8 cellular contexts compared by ENCODE assay signal in the genomic region with DNA sequence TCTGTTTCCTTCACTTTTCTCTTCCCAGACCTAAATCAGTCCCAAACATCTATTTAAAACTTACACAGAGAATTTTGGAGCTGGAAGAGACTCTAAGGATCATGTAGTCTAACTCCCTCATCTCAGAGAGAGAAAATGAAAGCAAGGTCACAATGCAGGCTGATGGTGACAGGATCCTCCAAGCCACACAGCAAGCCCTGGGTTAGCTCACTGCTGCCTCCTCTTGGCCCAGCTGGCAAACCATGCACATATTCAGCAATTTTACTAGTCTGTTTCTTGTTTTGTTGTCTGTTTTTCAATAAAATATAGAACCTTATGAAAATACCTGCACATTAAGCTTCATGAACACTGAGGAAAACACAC. TPM values are rescaled to one million over a fixed set of nuclear protein-coding genes. Genes with fewer than 3 reads are reported as not detected.
DNase-seq lines count a peak whose midpoint lies in the region; ATAC-seq and TF ChIP-seq lines count a peak whose summit lies in the region.

No MANE protein-coding gene starts in this region.

- H3K27me3 Mint-ChIP-seq in CD4-positive, alpha-beta T cell: no peaks in the 10 kb centered on the region
- H3K27me3 Mint-ChIP-seq in chondrocyte (ENCODE audit: low read depth): peaks cover 31% of the 10 kb centered on the region
- H3K27me3 Mint-ChIP-seq in natural killer cell treated with Interleukin-12 subunit alpha and Interleukin-12 subunit beta and Interleukin-15 and Interleukin-18, amount 100 ng/mL, for 72 hours: no peaks in the 10 kb centered on the region

- POLR2A ChIA-PET in CD4-positive, alpha-beta T cell (lab: Charles Lee): interaction anchor here (0.6 to 2.9 kb wide), 17 partner anchors 9 to 415 kb away, joined by 3 to 21 read pairs (median 6); a partner anchor contains a TSS

- no peak for TF ChIP-seq POLR2A in vagina (IDR thresholded peaks at IDR 0.05)

- TF ChIP-seq CTCF in CD4-positive, alpha-beta T cell (IDR thresholded peaks at IDR 0.05): peak; percentile 78
- TF ChIP-seq CTCF in HL-60 (IDR thresholded peaks at IDR 0.05; ENCODE audit: insufficient read depth, low read length): peak; percentile 77
- peak; percentile 51 for TF ChIP-seq CTCF in WERI-Rb-1 (IDR thresholded peaks at IDR 0.05; ENCODE audit: low read depth, low read length)
- TF ChIP-seq CTCF in chondrocyte (IDR thresholded peaks at IDR 0.05): peak; percentile 29
- TF ChIP-seq CTCF in vagina (IDR thresholded peaks at IDR 0.05): peak in 2 of 3 experiments; percentile 15 to 27

- peak overlapping the region; percentile 57 for H3K27ac ChIP-seq in CD4-positive, alpha-beta T cell (ENCODE audit: low read depth, low read length)
- H3K27ac ChIP-seq in HL-60 (replicated peaks): no peak overlapping the region
- H3K27ac ChIP-seq in WERI-Rb-1: no peak overlapping the region
- peak overlapping the region; percentile 67 for H3K27ac ChIP-seq in vagina

- peaks cover 5% of the 10 kb centered on the region for H3K4me1 ChIP-seq in vagina

- intact Hi-C loops in CD4-positive, alpha-beta T cell (cut with DNase I, micrococcal nuclease): loop anchor here (1.0 to 5.0 kb wide), 6 partner anchors 41 to 341 kb away; no protein-coding TSS in a partner anchor
- intact Hi-C loops in vagina (cut with DNase I): no loop called here

- peak; percentile 95 for ATAC-seq in CD4-positive, alpha-beta T cell (ENCODE audit: poor library complexity)
- ATAC-seq in GM19463 (IDR thresholded peaks at IDR 0.05; ENCODE audit: unreplicated experiment): peak; percentile 70
- ATAC-seq in natural killer cell treated with Interleukin-12 subunit alpha and Interleukin-12 subunit beta and Interleukin-15 and Interleukin-18, amount 100 ng/mL, for 72 hours: peak; percentile 88 to 89

- H3K9me3 ChIP-seq in CD4-positive, alpha-beta T cell (ENCODE audit: control insufficient read depth, low read length): no peaks in the 10 kb centered on the region
- H3K9me3 ChIP-seq in WERI-Rb-1 (ENCODE audit: severe bottlenecking): no peaks in the 10 kb centered on the region
- no peaks in the 10 kb centered on the region for H3K9me3 ChIP-seq in vagina

- no peaks in the 10 kb centered on the region for H3K36me3 Mint-ChIP-seq in CD4-positive, alpha-beta T cell (ENCODE audit: low read depth)
- H3K36me3 Mint-ChIP-seq in chondrocyte (ENCODE audit: low read depth): no peaks in the 10 kb centered on the region
- peaks cover 25% of the 10 kb centered on the region for H3K36me3 Mint-ChIP-seq in natural killer cell treated with Interleukin-12 subunit alpha and Interleukin-12 subunit beta and Interleukin-15 and Interleukin-18, amount 100 ng/mL, for 72 hours

- H3K4me1 Mint-ChIP-seq in CD4-positive, alpha-beta T cell (ENCODE audit: low read depth): peaks cover 21% of the 10 kb centered on the region
- no peaks in the 10 kb centered on the region for H3K4me1 Mint-ChIP-seq in chondrocyte (ENCODE audit: low read depth)
- peaks cover 59 to 60% of the 10 kb centered on the region in 2 donors for H3K4me1 Mint-ChIP-seq in natural killer cell treated with Interleukin-12 subunit alpha and Interleukin-12 subunit beta and Interleukin-15 and Interleukin-18, amount 100 ng/mL, for 72 hours (ENCODE audit: low read depth in 2 of 2)

- CTCF ChIA-PET in CD4-positive, alpha-beta T cell (lab: Charles Lee): interaction anchor here (0.7 to 3.8 kb wide), 30 partner anchors 9 to 302 kb away, joined by 3 to 56 read pairs (median 4); a partner anchor contains a TSS

- H3K36me3 ChIP-seq in WERI-Rb-1 (no peaks in the 10 kb centered on the region), vagina (no peaks in the 10 kb centered on the region)

- peak; percentile 77 to 85 (median 80) for DNase-seq in CD4-positive, alpha-beta T cell
- DNase-seq in HL-60 (ENCODE audit: low read depth in 1 of 2, low spot score in 1 of 2) (peak in 1 of 2 experiments; percentile 76), WERI-Rb-1 (no peak), chondrocyte (ENCODE audit: low spot score) (no peak), vagina (ENCODE audit: extremely low spot score in 2 of 2) (no peak), HK-2 (ENCODE audit: unreplicated experiment) (no peak)
- DNase-seq in natural killer cell treated with Interleukin-12 subunit alpha and Interleukin-12 subunit beta and Interleukin-15 and Interleukin-18, amount 100 ng/mL, for 72 hours (ENCODE audit: low spot score): peak; percentile 87

- no peaks in the 10 kb centered on the region for H3K27me3 ChIP-seq in CD4-positive, alpha-beta T cell (ENCODE audit: control insufficient read depth, insufficient read depth, low read length)
- no peaks in the 10 kb centered on the region for H3K27me3 ChIP-seq in HL-60 (ENCODE audit: insufficient read depth, poor library complexity, severe bottlenecking)
- peaks cover 95% of the 10 kb centered on the region for H3K27me3 ChIP-seq in WERI-Rb-1 (ENCODE audit: insufficient read depth, low read depth, severe bottlenecking)
- H3K27me3 ChIP-seq in vagina: no peaks in the 10 kb centered on the region

- peak overlapping the region; percentile 93 for H3K27ac Mint-ChIP-seq in CD4-positive, alpha-beta T cell
- H3K27ac Mint-ChIP-seq in chondrocyte (ENCODE audit: unreplicated experiment): no peak overlapping the region
- H3K27ac Mint-ChIP-seq in natural killer cell treated with Interleukin-12 subunit alpha and Interleukin-12 subunit beta and Interleukin-15 and Interleukin-18, amount 100 ng/mL, for 72 hours: peak overlapping the region; percentile 97 to 100

- peak overlapping the region; percentile 72 for H3K4me3 Mint-ChIP-seq in CD4-positive, alpha-beta T cell
- H3K4me3 Mint-ChIP-seq in chondrocyte (ENCODE audit: unreplicated experiment): no peak overlapping the region
- H3K4me3 Mint-ChIP-seq in natural killer cell treated with Interleukin-12 subunit alpha and Interleukin-12 subunit beta and Interleukin-15 and Interleukin-18, amount 100 ng/mL, for 72 hours: peak overlapping the region; percentile 91

- no peaks in the 10 kb centered on the region for H3K9me3 Mint-ChIP-seq in CD4-positive, alpha-beta T cell
- H3K9me3 Mint-ChIP-seq in chondrocyte (ENCODE audit: low read depth): no peaks in the 10 kb centered on the region
- peaks cover 6% of the 10 kb centered on the region for H3K9me3 Mint-ChIP-seq in natural killer cell treated with Interleukin-12 subunit alpha and Interleukin-12 subunit beta and Interleukin-15 and Interleukin-18, amount 100 ng/mL, for 72 hours

- H3K4me3 ChIP-seq in HL-60 (replicated peaks; ENCODE audit: insufficient read depth, low read length) (no peak overlapping the region), WERI-Rb-1 (ENCODE audit: low read depth, low read length) (no peak overlapping the region), vagina (no peak overlapping the region)

RNA-seq across cellular contexts. Expression of a gene that starts 27.7 kb away (rescaled TPM):
- 100 to 1,000 TPM; 124 TPM for total RNA-seq in CD4-positive, alpha-beta T cell
- total RNA-seq in chondrocyte (not detected in 3 replicates), vagina (4.7 TPM)
- 1 to 10 TPM in 1 of 2 donors, under 1 TPM in 1; 0.92 to 1.2 TPM for total RNA-seq in natural killer cell treated with Interleukin-12 subunit alpha and Interleukin-12 subunit beta and Interleukin-15 and Interleukin-18, amount 100 ng/mL, for 72 hours

RNA-seq across cellular contexts. Expression of a gene that starts 29.2 kb away (rescaled TPM):
- under 1 TPM; 0.69 to 0.78 TPM for total RNA-seq in CD4-positive, alpha-beta T cell
- not detected in 3 replicates for total RNA-seq in chondrocyte
- total RNA-seq in natural killer cell treated with Interleukin-12 subunit alpha and Interleukin-12 subunit beta and Interleukin-15 and Interleukin-18, amount 100 ng/mL, for 72 hours: 1,000 to 10,000 TPM in 1 of 2 donors, 100 to 1,000 TPM in 1; 677 to 1,669 TPM
- 2.2 TPM for total RNA-seq in vagina

RNA-seq across cellular contexts. Expression of a gene that starts 56.7 kb away (rescaled TPM):
- total RNA-seq in CD4-positive, alpha-beta T cell: 100 to 1,000 TPM; 387 to 395 TPM
- total RNA-seq in chondrocyte (not detected in 3 replicates), vagina (4.7 TPM)
- 100 to 1,000 TPM; 434 to 816 TPM for total RNA-seq in natural killer cell treated with Interleukin-12 subunit alpha and Interleukin-12 subunit beta and Interleukin-15 and Interleukin-18, amount 100 ng/mL, for 72 hours

Comparison
In these comparisons a context has a peak if more than half of its experiments do, and no peak if none do; other contexts are left out.
1. DNase-seq: peak in CD4-positive, alpha-beta T cell (10 of 10) and natural killer cell treated with Interleukin-12 subunit alpha and Interleukin-12 subunit beta and Interleukin-15 and Interleukin-18, amount 100 ng/mL, for 72 hours (single experiment); none in WERI-Rb-1 (single experiment), chondrocyte (single experiment), vagina (0 of 2) and HK-2 (single experiment).
2. H3K27ac ChIP-seq: peak in CD4-positive, alpha-beta T cell (single experiment) and vagina (single experiment); none in HL-60 (single experiment) and WERI-Rb-1 (single experiment).
3. CTCF ChIP-seq: peak in every context shown above with its lines; median percentile 78 in CD4-positive, alpha-beta T cell; 77 in HL-60; 51 in WERI-Rb-1; 29 in chondrocyte; 21 in vagina.
4. RNA of a gene that starts 27.7 kb away (total RNA-seq): 124 TPM in CD4-positive, alpha-beta T cell; 4.7 TPM in vagina (single experiment), 0.92 to 1.2 TPM in natural killer cell treated with Interleukin-12 subunit alpha and Interleukin-12 subunit beta and Interleukin-15 and Interleukin-18, amount 100 ng/mL, for 72 hours and not detected in chondrocyte; every median in the first group is over 10 times any median in the second.
5. RNA of a gene that starts 29.2 kb away (total RNA-seq): 677 to 1,669 TPM in natural killer cell treated with Interleukin-12 subunit alpha and Interleukin-12 subunit beta and Interleukin-15 and Interleukin-18, amount 100 ng/mL, for 72 hours; 2.2 TPM in vagina (single experiment), 0.69 to 0.78 TPM in CD4-positive, alpha-beta T cell and not detected in chondrocyte; every median in the first group is over 100 times any median in the second.
6. RNA of a gene that starts 56.7 kb away (total RNA-seq): 434 to 816 TPM in natural killer cell treated with Interleukin-12 subunit alpha and Interleukin-12 subunit beta and Interleukin-15 and Interleukin-18, amount 100 ng/mL, for 72 hours and 387 to 395 TPM in CD4-positive, alpha-beta T cell; 4.7 TPM in vagina (single experiment) and not detected in chondrocyte; every median in the first group is over 10 times any median in the second.
7. Peak in every context shown above with its lines, with median percentiles within 50 percentile points of each other: ATAC-seq.